In genomic region chr3:197041875-197042488, GRCh38 we compare ENCODE assay signal across 18 cellular contexts.
"Had no signal": no experiment of that assay in that cellular context is flagged by ENCODE, and none has a peak within 500 bp of the region (broad histone marks: within the 10 kb centered on the region; RNA-seq: fewer than 3 reads in every experiment).

No MANE protein-coding gene starts in this region.

- H3K4me3 ChIP-seq: lower lobe of right lung, mucosa of descending colon, sigmoid colon, SJSA1, thoracic aorta, upper lobe of right lung had no signal

- DNase-seq: activated CD4-positive, alpha-beta T cell treated with anti-CD3 and anti-CD28 coated beads, Interleukin-2, amount 10 ng/mL, durations not matched to agents 24 days and 14 days; activated CD4-positive, CD25-positive, alpha-beta regulatory T cell; activated CD8-positive, alpha-beta memory T cell treated with anti-CD3 and anti-CD28 coated beads, Interleukin-2, amount 50 U/mL, for 48 hours; activated gamma-delta T cell treated with Interleukin-2 at 50 U/mL for 16 hours; activated naive CD8-positive, alpha-beta T cell treated with anti-CD3 and anti-CD28 coated beads, Interleukin-2, amount 10 ng/mL, durations not matched to agents 7 days and 5 days; activated T-cell treated with anti-CD3 and anti-CD28 coated beads, Interleukin-2, amount 50 U/mL, for 72 hours; anterior cingulate cortex; hippocampal formation; lower lobe of right lung; mucosa of descending colon; occipital lobe; sigmoid colon; stimulated activated CD4-positive, alpha-beta T cell treated with anti-CD3 and anti-CD28 coated beads, Interleukin-1b, Interleukin-23, amount 100 ng/mL, for 48 hours; SW 1271; upper lobe of right lung had no signal

- H3K9me3 ChIP-seq: lower lobe of right lung, mucosa of descending colon, sigmoid colon, SJSA1, thoracic aorta, upper lobe of right lung had no signal

- H3K4me3 Mint-ChIP-seq: activated CD4-positive, alpha-beta T cell treated with anti-CD3 and anti-CD28 coated beads, Interleukin-2, amount 10 ng/mL, durations not matched to agents 24 days and 14 days; activated naive CD8-positive, alpha-beta T cell treated with anti-CD3 and anti-CD28 coated beads, Interleukin-2, amount 10 ng/mL, durations not matched to agents 7 days and 5 days; activated T-cell treated with anti-CD3 and anti-CD28 coated beads, Interleukin-2, amount 50 U/mL, for 72 hours; natural killer cell treated with Interleukin-12 subunit alpha and Interleukin-12 subunit beta and Interleukin-15 and Interleukin-18, amount 100 ng/mL, for 72 hours had no signal

- H3K9me3 Mint-ChIP-seq: activated CD4-positive, alpha-beta T cell treated with anti-CD3 and anti-CD28 coated beads, Interleukin-2, amount 10 ng/mL, durations not matched to agents 24 days and 14 days; activated naive CD8-positive, alpha-beta T cell treated with anti-CD3 and anti-CD28 coated beads, Interleukin-2, amount 10 ng/mL, durations not matched to agents 7 days and 5 days; activated T-cell treated with anti-CD3 and anti-CD28 coated beads, Interleukin-2, amount 50 U/mL, for 72 hours; natural killer cell treated with Interleukin-12 subunit alpha and Interleukin-12 subunit beta and Interleukin-15 and Interleukin-18, amount 100 ng/mL, for 72 hours had no signal

- H3K27me3 Mint-ChIP-seq: activated CD4-positive, alpha-beta T cell treated with anti-CD3 and anti-CD28 coated beads, Interleukin-2, amount 10 ng/mL, durations not matched to agents 24 days and 14 days; natural killer cell treated with Interleukin-12 subunit alpha and Interleukin-12 subunit beta and Interleukin-15 and Interleukin-18, amount 100 ng/mL, for 72 hours had no signal

- H3K4me1 Mint-ChIP-seq: activated CD4-positive, alpha-beta T cell treated with anti-CD3 and anti-CD28 coated beads, Interleukin-2, amount 10 ng/mL, durations not matched to agents 24 days and 14 days; activated naive CD8-positive, alpha-beta T cell treated with anti-CD3 and anti-CD28 coated beads, Interleukin-2, amount 10 ng/mL, durations not matched to agents 7 days and 5 days had no signal

- H3K27ac ChIP-seq: lower lobe of right lung, sigmoid colon, SJSA1, thoracic aorta, upper lobe of right lung had no signal

- H3K27ac Mint-ChIP-seq: activated CD4-positive, alpha-beta T cell treated with anti-CD3 and anti-CD28 coated beads, Interleukin-2, amount 10 ng/mL, durations not matched to agents 24 days and 14 days; activated naive CD8-positive, alpha-beta T cell treated with anti-CD3 and anti-CD28 coated beads, Interleukin-2, amount 10 ng/mL, durations not matched to agents 7 days and 5 days; natural killer cell treated with Interleukin-12 subunit alpha and Interleukin-12 subunit beta and Interleukin-15 and Interleukin-18, amount 100 ng/mL, for 72 hours had no signal

- H3K4me1 ChIP-seq: lower lobe of right lung, SJSA1, upper lobe of right lung had no signal

- H3K27me3 ChIP-seq: sigmoid colon, upper lobe of right lung had no signal

- ATAC-seq: activated T-cell treated with anti-CD3 and anti-CD28 coated beads, Interleukin-2, amount 50 U/mL, for 72 hours; mucosa of descending colon; natural killer cell treated with Interleukin-12 subunit alpha and Interleukin-12 subunit beta and Interleukin-15 and Interleukin-18, amount 100 ng/mL, for 72 hours had no signal
